ENCODE assay signal across 15 cellular contexts in the genomic region with DNA sequence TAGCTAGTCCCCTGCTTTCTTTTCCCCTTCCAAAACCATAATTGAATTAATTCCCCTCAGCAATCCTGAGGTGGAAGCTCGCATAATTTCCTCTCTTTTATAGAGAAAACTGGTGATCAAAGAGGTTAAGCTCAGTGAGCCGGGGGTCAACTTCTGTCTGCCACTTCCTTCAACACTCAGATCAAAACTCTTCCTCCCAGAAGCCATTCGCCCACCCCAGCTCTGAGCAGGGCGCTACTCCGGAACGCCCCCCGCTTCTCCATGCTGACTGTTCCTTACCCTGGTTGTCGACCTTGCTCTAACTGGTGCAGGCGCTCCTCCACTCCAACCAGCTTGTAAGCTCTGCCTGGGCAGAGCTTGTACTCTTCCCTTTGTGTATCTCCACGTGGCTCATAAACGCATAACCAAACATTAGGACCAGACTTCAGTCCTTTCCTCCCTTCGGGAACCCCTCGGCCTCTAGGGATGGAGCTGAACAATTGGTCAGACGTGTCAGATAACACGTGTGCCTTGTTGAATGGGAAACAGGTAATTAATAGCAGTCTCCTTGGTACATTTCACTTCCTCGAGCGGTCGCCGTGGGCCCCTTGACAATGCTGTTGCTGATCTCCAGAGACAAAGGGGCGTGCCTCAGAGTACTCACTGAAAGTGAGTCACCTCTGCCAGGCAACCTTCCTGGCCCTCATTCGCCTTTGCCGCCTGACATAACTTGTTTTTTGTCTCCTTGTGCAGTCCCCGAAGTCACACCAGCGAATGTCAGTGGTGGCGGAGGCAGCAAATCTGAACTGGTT.
DNase-seq lines count a peak whose midpoint lies in the region; ATAC-seq, FAIRE-seq and TF ChIP-seq lines count a peak whose summit lies in the region.
"Had no signal": no experiment of that assay in that cellular context is flagged by ENCODE, and none has a peak within 500 bp of the region (broad histone marks: within the 10 kb centered on the region; RNA-seq: fewer than 3 reads in every experiment).

No MANE protein-coding gene starts in this region.

- H2AFZ ChIP-seq in astrocyte (ENCODE audit: low read depth, low read length) (peak overlapping the region; percentile 9), mesenchymal stem cell (ENCODE audit: low read depth, low read length) (peak overlapping the region; percentile 31)

- POLR2A ChIA-PET in A549 (lab: Yijun Ruan, JAX), result no interaction called here

- H2BK5ac ChIP-seq in mesenchymal stem cell (ENCODE audit: low read depth, low read length, poor library complexity, severe bottlenecking), result no peak overlapping the region

- H3K4me3 Mint-ChIP-seq in astrocyte (ENCODE audit: unreplicated experiment), result no peak overlapping the region
- H3K4me3 Mint-ChIP-seq: activated naive CD8-positive, alpha-beta T cell treated with anti-CD3 and anti-CD28 coated beads for 36 hours; naive thymus-derived CD8-positive, alpha-beta T cell had no signal

- H3K4me1 ChIP-seq in A549 (no peaks in the 10 kb centered on the region), astrocyte (ENCODE audit: insufficient read depth, low read length) (no peaks in the 10 kb centered on the region), mesenchymal stem cell (ENCODE audit: control insufficient read depth, insufficient read depth, low read depth, low read length) (no peaks in the 10 kb centered on the region), ovary (ENCODE audit: insufficient read depth) (no peaks in the 10 kb centered on the region)
- H3K4me1 ChIP-seq: SJCRH30 had no signal

- H3K36me3 ChIP-seq in astrocyte (ENCODE audit: insufficient read depth, low read length) (no peaks in the 10 kb centered on the region), mesenchymal stem cell (ENCODE audit: control insufficient read depth in 1 of 2, insufficient read depth in 2 of 2, low read depth in 1 of 2, low read length in 2 of 2) (no peaks in the 10 kb centered on the region), ovary (no peaks in the 10 kb centered on the region)
- H3K36me3 ChIP-seq: SJCRH30 had no signal

- H4K20me1 ChIP-seq in astrocyte (ENCODE audit: insufficient read depth, low read length), result no peaks in the 10 kb centered on the region

- no peak for FAIRE-seq in A549 (lab: Jason Lieb, UNC)
- no peak for FAIRE-seq in astrocyte (lab: Jason Lieb, UNC)
- FAIRE-seq: colon, islet of Langerhans had no signal

- TF ChIP-seq EP300 in A549 (IDR thresholded peaks at IDR 0.05), result no peak
- TF ChIP-seq EP300 in ovary (IDR thresholded peaks at IDR 0.05), result no peak

- no peak overlapping the region for H3K14ac ChIP-seq in mesenchymal stem cell (ENCODE audit: low read length in 2 of 2)

- peak overlapping the region; percentile 29; the same call in 2 of the 3 replicates for H3K4me2 ChIP-seq in A549
- peak overlapping the region; percentile 53 for H3K4me2 ChIP-seq in astrocyte (ENCODE audit: low read length)
- H3K4me2 ChIP-seq in mesenchymal stem cell (ENCODE audit: low read length, poor library complexity, severe bottlenecking), result no peak overlapping the region

- H3K4me1 Mint-ChIP-seq in astrocyte (ENCODE audit: low read depth, unreplicated experiment), result no peaks in the 10 kb centered on the region
- H3K4me1 Mint-ChIP-seq: activated naive CD8-positive, alpha-beta T cell treated with anti-CD3 and anti-CD28 coated beads for 36 hours; naive thymus-derived CD8-positive, alpha-beta T cell had no signal

- H4K91ac ChIP-seq in mesenchymal stem cell (ENCODE audit: low read length), result no peak overlapping the region

- CTCF ChIA-PET in A549 (lab: Yijun Ruan, JAX), result interaction anchor here (1.5 kb wide), 1 partner anchor 31 kb away, joined by 3 read pairs; no protein-coding TSS in a partner anchor

- H3K27ac ChIP-seq in A549, result no peak overlapping the region
- no peak overlapping the region for H3K27ac ChIP-seq in astrocyte (ENCODE audit: low read depth, low read length)
- H3K27ac ChIP-seq in mesenchymal stem cell (ENCODE audit: low read length, poor library complexity, severe bottlenecking), result no peak overlapping the region
- H3K27ac ChIP-seq in ovary, result no peak overlapping the region
- H3K27ac ChIP-seq: SJCRH30 had no signal

- H3K27me3 Mint-ChIP-seq in astrocyte (ENCODE audit: low read depth, unreplicated experiment), result no peaks in the 10 kb centered on the region

- H3K9ac ChIP-seq in astrocyte (ENCODE audit: low read length), result no peak overlapping the region
- H3K9ac ChIP-seq in mesenchymal stem cell (ENCODE audit: low read length), result no peak overlapping the region

- ATAC-seq in A549, result peak; percentile 63 to 73
- ATAC-seq: naive thymus-derived CD8-positive, alpha-beta T cell had no signal

- intact Hi-C loops in ovary (cut with DNase I), result no loop called here

- H3K4me3 ChIP-seq in A549 (no peak overlapping the region), astrocyte (ENCODE audit: insufficient read depth, low read depth, low read length) (no peak overlapping the region), mesenchymal stem cell (ENCODE audit: insufficient read depth in 1 of 2, low read depth in 1 of 2, low read length in 2 of 2) (no peak overlapping the region), ovary (no peak overlapping the region)
- H3K4me3 ChIP-seq: SJCRH30 had no signal

- H3K23ac ChIP-seq in mesenchymal stem cell (ENCODE audit: low read length in 2 of 2), result no peak overlapping the region

- DNase-seq in A549 (ENCODE audit: low read depth in 1 of 2, low spot score in 1 of 2), result no peak
- DNase-seq in H4 (ENCODE audit: low spot score), result peak; percentile 29
- DNase-seq in astrocyte (ENCODE audit: low read depth), result no peak
- peak; percentile 7 for DNase-seq in mesenchymal stem cell
- DNase-seq in HPDE6-E6E7 (ENCODE audit: extremely low spot score), result no peak
- no peak for DNase-seq in T-helper 2 cell
- no peak for DNase-seq in ovary
- no peak for DNase-seq in NCI-H510A treated with DMSO at 0.1 percent for 48 hours (lab: John Stamatoyannopoulos, UW)
- DNase-seq: activated naive CD8-positive, alpha-beta T cell treated with anti-CD3 and anti-CD28 coated beads for 36 hours; DND-41; MM.1S; naive thymus-derived CD8-positive, alpha-beta T cell; SJCRH30 had no signal

- TF ChIP-seq RAD21 in A549 (conservative IDR thresholded peaks at IDR 0.05 in 1 of 2, IDR thresholded peaks at IDR 0.05 in 1 of 2), result no peak

- no peak overlapping the region for H2BK15ac ChIP-seq in mesenchymal stem cell (ENCODE audit: low read depth, poor library complexity, severe bottlenecking)

- H4K8ac ChIP-seq in mesenchymal stem cell (ENCODE audit: low read length), result no peak overlapping the region

- no peak overlapping the region for H2AK5ac ChIP-seq in mesenchymal stem cell (ENCODE audit: low read length, severe bottlenecking)

- H2BK12ac ChIP-seq in mesenchymal stem cell (ENCODE audit: low read length in 2 of 2), result no peak overlapping the region

- no peak overlapping the region for H3K27ac Mint-ChIP-seq in astrocyte (ENCODE audit: unreplicated experiment)
- H3K27ac Mint-ChIP-seq: activated naive CD8-positive, alpha-beta T cell treated with anti-CD3 and anti-CD28 coated beads for 36 hours; naive thymus-derived CD8-positive, alpha-beta T cell had no signal

- no peaks in the 10 kb centered on the region for H3K79me1 ChIP-seq in mesenchymal stem cell (replicated peaks; ENCODE audit: low read length, poor library complexity, severe bottlenecking)

- no peak overlapping the region for H3K18ac ChIP-seq in mesenchymal stem cell (ENCODE audit: low read depth in 1 of 2, low read length in 2 of 2)

- no peak overlapping the region for H2BK120ac ChIP-seq in mesenchymal stem cell (ENCODE audit: low read depth, low read length)

- no peak for TF ChIP-seq POLR2A in A549 (IDR thresholded peaks at IDR 0.05; ENCODE audit: low read length)
- no peak for TF ChIP-seq POLR2A in ovary (IDR thresholded peaks at IDR 0.05)

- H3K9me3 ChIP-seq in A549, result no peaks in the 10 kb centered on the region
- H3K9me3 ChIP-seq in astrocyte (ENCODE audit: insufficient read depth, low read depth, low read length), result no peaks in the 10 kb centered on the region
- H3K9me3 ChIP-seq in mesenchymal stem cell (ENCODE audit: control insufficient read depth, low read length), result no peaks in the 10 kb centered on the region
- H3K9me3 ChIP-seq in ovary, result no peaks in the 10 kb centered on the region
- H3K9me3 ChIP-seq: SJCRH30 had no signal

- peaks cover 2% of the 10 kb centered on the region for H3K9me3 Mint-ChIP-seq in astrocyte (ENCODE audit: unreplicated experiment)
- H3K9me3 Mint-ChIP-seq: activated naive CD8-positive, alpha-beta T cell treated with anti-CD3 and anti-CD28 coated beads for 36 hours; naive thymus-derived CD8-positive, alpha-beta T cell had no signal

- H3K4ac ChIP-seq in mesenchymal stem cell (ENCODE audit: low read depth in 1 of 2, low read length in 2 of 2), result no peak overlapping the region

- no peaks in the 10 kb centered on the region for H3K36me3 Mint-ChIP-seq in astrocyte (ENCODE audit: low read depth, unreplicated experiment)
- H3K36me3 Mint-ChIP-seq: activated naive CD8-positive, alpha-beta T cell treated with anti-CD3 and anti-CD28 coated beads for 36 hours; naive thymus-derived CD8-positive, alpha-beta T cell had no signal

- no peaks in the 10 kb centered on the region for H3K27me3 ChIP-seq in astrocyte (ENCODE audit: insufficient read depth, low read length)
- H3K27me3 ChIP-seq in mesenchymal stem cell (ENCODE audit: control insufficient read depth in 1 of 2, insufficient read depth in 1 of 2, low read length in 2 of 2), result no peaks in the 10 kb centered on the region
- H3K27me3 ChIP-seq in ovary, result no peaks in the 10 kb centered on the region
- H3K27me3 ChIP-seq: SJCRH30 had no signal

- WGBS in A549 (ENCODE audit: missing lambda C conversion rate), result 43% methylated on average over 24 of the region's 25 CpGs
- WGBS in mesenchymal stem cell, result 76% methylated on average over 25 of the region's 25 CpGs
- 89 to 90% (median 89%) methylated on average over 25 of the region's 25 CpGs for whole genome bisulfite sequencing in ovary, 3 donors

- TF ChIP-seq CTCF in A549 (IDR thresholded peaks at IDR 0.05) (no peak), astrocyte (IDR thresholded peaks at IDR 0.05; ENCODE audit: insufficient read depth, low read depth, low read length) (no peak), ovary (IDR thresholded peaks at IDR 0.05) (no peak)

- H3K79me2 ChIP-seq in astrocyte (ENCODE audit: insufficient read depth, low read length), result no peaks in the 10 kb centered on the region

TF ChIP-seq in A549, 52 proteins besides CTCF, POLR2A, EP300 and RAD21 (continues in another document):
- TF ChIP-seq CEBPB (IDR thresholded peaks at IDR 0.05), result no peak
- TF ChIP-seq, protein P1, sequence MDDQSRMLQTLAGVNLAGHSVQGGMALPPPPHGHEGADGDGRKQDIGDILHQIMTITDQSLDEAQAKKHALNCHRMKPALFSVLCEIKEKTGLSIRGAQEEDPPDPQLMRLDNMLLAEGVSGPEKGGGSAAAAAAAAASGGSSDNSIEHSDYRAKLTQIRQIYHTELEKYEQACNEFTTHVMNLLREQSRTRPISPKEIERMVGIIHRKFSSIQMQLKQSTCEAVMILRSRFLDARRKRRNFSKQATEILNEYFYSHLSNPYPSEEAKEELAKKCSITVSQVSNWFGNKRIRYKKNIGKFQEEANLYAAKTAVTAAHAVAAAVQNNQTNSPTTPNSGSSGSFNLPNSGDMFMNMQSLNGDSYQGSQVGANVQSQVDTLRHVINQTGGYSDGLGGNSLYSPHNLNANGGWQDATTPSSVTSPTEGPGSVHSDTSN (IDR thresholded peaks at IDR 0.05), result no peak

Comparison
In these comparisons a context has a peak if more than half of its experiments do, and no peak if none do; other contexts are left out.
1. DNase-seq: peak in H4 (single experiment) and mesenchymal stem cell (single experiment); none in A549 (0 of 2), astrocyte (single experiment), HPDE6-E6E7 (single experiment), T-helper 2 cell (0 of 5), ovary (0 of 5) and NCI-H510A treated with DMSO at 0.1 percent for 48 hours (single experiment).